Comparison of ENCODE assay signal across 1 cellular context in the genomic region with DNA sequence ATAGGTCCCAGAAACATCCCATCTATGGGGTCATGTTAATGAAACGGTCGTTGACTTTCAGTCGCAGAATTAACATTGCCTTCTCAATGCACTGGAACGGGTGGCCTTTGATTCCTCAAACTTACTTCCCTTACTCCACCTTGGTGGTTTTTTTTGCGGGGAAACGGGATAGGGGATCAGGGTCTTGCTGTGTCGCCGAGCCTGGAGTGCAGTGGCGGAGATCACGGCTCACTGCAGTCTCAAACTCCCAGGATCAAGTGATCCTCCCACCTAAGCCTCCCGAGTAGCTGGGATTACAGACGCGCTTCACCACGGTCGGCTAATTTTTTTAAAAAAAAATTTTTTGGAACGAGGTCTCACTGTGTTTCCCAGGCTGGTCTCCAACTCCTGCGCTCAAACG.
TF ChIP-seq lines count a peak whose summit lies in the region.

No MANE protein-coding gene starts in this region.

TF ChIP-seq in H1, 55 proteins besides CTCF, POLR2A, EP300 and RAD21:
- TF ChIP-seq CBX5 (IDR thresholded peaks at IDR 0.05; ENCODE audit: low read depth, low read length) (no peak), SIX5 (IDR thresholded peaks at IDR 0.05; ENCODE audit: low read depth, low read length) (no peak)
TF ChIP-seq in H1: peak in this region for 0.
